In genomic region chr14:81447018-81447770, GRCh38 we compare ENCODE assay signal across 15 cellular contexts. TPM values are rescaled to one million over a fixed set of nuclear protein-coding genes. Genes with fewer than 3 reads are reported as not detected.
A peak's percentile ranks its signal among the peaks of the same experiment; 100 is the strongest.
DNase-seq lines count a peak whose midpoint lies in the region; ATAC-seq and TF ChIP-seq lines count a peak whose summit lies in the region.
"Had no signal": no experiment of that assay in that cellular context is flagged by ENCODE, and none has a peak within 500 bp of the region (broad histone marks: within the 10 kb centered on the region; RNA-seq: fewer than 3 reads in every experiment).

No MANE protein-coding gene starts in this region.

- BruUV-seq in Caco-2 (replicated peaks; lab: Mats Ljungman, UMichigan), result no TSS peak

- 75 to 85% (median 81%) methylated on average over 3 of the region's 3 CpGs for WGBS in stomach, 5 donors

- peaks cover 7% of the 10 kb centered on the region for H3K27me3 Mint-ChIP-seq in Caco-2 (ENCODE audit: insufficient read depth, unreplicated experiment)
- H3K27me3 Mint-ChIP-seq in activated CD4-positive, alpha-beta T cell treated with anti-CD3 and anti-CD28 coated beads, Interleukin-2, amount 10 ng/mL, durations not matched to agents 7 days and 5 days, result peaks cover 27% of the 10 kb centered on the region

- DNase-seq in Caco-2, result no peak
- DNase-seq in NCI-H446 (lab: John Stamatoyannopoulos, UW), result peak; percentile 9 to 76
- peak; percentile 80 for DNase-seq in fibroblast of the aortic adventitia (ENCODE audit: low read depth)
- DNase-seq in gastrocnemius medialis, result peak; percentile 29 to 66
- DNase-seq in activated CD4-positive, alpha-beta T cell treated with anti-CD3 and anti-CD28 coated beads, Interleukin-2, amount 10 ng/mL, durations not matched to agents 7 days and 5 days, result no peak
- DNase-seq in stomach, result no peak
- no peak for DNase-seq in T-helper 1 cell
- DNase-seq: C1 segment of cervical spinal cord; CD8-positive, alpha-beta memory T cell; DMS79 treated with DMSO at 0.1 percent for 48 hours; KG1; NCI-H187; NCI-H2107 had no signal

- peak overlapping the region; percentile 25 for H3K27ac Mint-ChIP-seq in Caco-2 (ENCODE audit: unreplicated experiment)
- H3K27ac Mint-ChIP-seq in activated CD4-positive, alpha-beta T cell treated with anti-CD3 and anti-CD28 coated beads, Interleukin-2, amount 10 ng/mL, durations not matched to agents 7 days and 5 days, result no peak overlapping the region
- H3K27ac Mint-ChIP-seq: CD8-positive, alpha-beta memory T cell had no signal

- CTCF ChIA-PET in Caco-2 (lab: Charles Lee), result interaction anchor here (0.6 kb wide), 1 partner anchor 143 kb away, joined by 3 read pairs; no protein-coding TSS in a partner anchor
- CTCF ChIA-PET in activated CD4-positive, alpha-beta T cell treated with anti-CD3 and anti-CD28 coated beads, Interleukin-2, amount 10 ng/mL, durations not matched to agents 7 days and 5 days (lab: Charles Lee), result interaction anchor here (0.9 kb wide), 1 partner anchor 11 kb away, joined by 3 read pairs; no protein-coding TSS in a partner anchor

- H3K36me3 Mint-ChIP-seq in Caco-2 (ENCODE audit: insufficient read depth, unreplicated experiment), result no peaks in the 10 kb centered on the region
- H3K36me3 Mint-ChIP-seq in activated CD4-positive, alpha-beta T cell treated with anti-CD3 and anti-CD28 coated beads, Interleukin-2, amount 10 ng/mL, durations not matched to agents 7 days and 5 days (ENCODE audit: low read depth), result no peaks in the 10 kb centered on the region

- no peak for TF ChIP-seq EP300 in stomach (IDR thresholded peaks at IDR 0.05)

- H3K9me3 Mint-ChIP-seq in Caco-2 (ENCODE audit: unreplicated experiment), result no peaks in the 10 kb centered on the region
- no peaks in the 10 kb centered on the region for H3K9me3 Mint-ChIP-seq in activated CD4-positive, alpha-beta T cell treated with anti-CD3 and anti-CD28 coated beads, Interleukin-2, amount 10 ng/mL, durations not matched to agents 7 days and 5 days
- H3K9me3 Mint-ChIP-seq: CD8-positive, alpha-beta memory T cell had no signal

- intact Hi-C loops in Caco-2 (cut with micrococcal nuclease; ENCODE audit: unreplicated experiment) (no loop called here), gastrocnemius medialis (cut with DNase I; ENCODE audit: low total_unique reads) (no loop called here), stomach (cut with DNase I; ENCODE audit: low total_unique reads) (no loop called here)

- H3K4me3 ChIP-seq in Caco-2 (ENCODE audit: low read depth, low read length), result no peak overlapping the region
- no peak overlapping the region for H3K4me3 ChIP-seq in fibroblast of the aortic adventitia (ENCODE audit: low read depth, low read length)
- no peak overlapping the region for H3K4me3 ChIP-seq in gastrocnemius medialis
- H3K4me3 ChIP-seq in stomach, result no peak overlapping the region
- H3K4me3 ChIP-seq: SJSA1 had no signal

- no peaks in the 10 kb centered on the region for H3K4me1 Mint-ChIP-seq in Caco-2 (ENCODE audit: low read depth, unreplicated experiment)
- H3K4me1 Mint-ChIP-seq in activated CD4-positive, alpha-beta T cell treated with anti-CD3 and anti-CD28 coated beads, Interleukin-2, amount 10 ng/mL, durations not matched to agents 7 days and 5 days, result no peaks in the 10 kb centered on the region
- H3K4me1 Mint-ChIP-seq: CD8-positive, alpha-beta memory T cell had no signal

- H3K4me3 Mint-ChIP-seq in Caco-2 (ENCODE audit: unreplicated experiment), result no peak overlapping the region
- H3K4me3 Mint-ChIP-seq in activated CD4-positive, alpha-beta T cell treated with anti-CD3 and anti-CD28 coated beads, Interleukin-2, amount 10 ng/mL, durations not matched to agents 7 days and 5 days, result no peak overlapping the region
- H3K4me3 Mint-ChIP-seq: CD8-positive, alpha-beta memory T cell had no signal

- POLR2A ChIA-PET in Caco-2 (lab: Charles Lee), result no interaction called here
- POLR2A ChIA-PET in activated CD4-positive, alpha-beta T cell treated with anti-CD3 and anti-CD28 coated beads, Interleukin-2, amount 10 ng/mL, durations not matched to agents 7 days and 5 days (lab: Charles Lee), result no interaction called here

- peak; percentile 48 to 60 for ATAC-seq in gastrocnemius medialis
- ATAC-seq: Panc1 had no signal

- H3K36me3 ChIP-seq in Caco-2 (ENCODE audit: control insufficient read depth, insufficient read depth, low read length) (no peaks in the 10 kb centered on the region), gastrocnemius medialis (no peaks in the 10 kb centered on the region), stomach (no peaks in the 10 kb centered on the region)
- H3K36me3 ChIP-seq: SJSA1 had no signal

- in situ Hi-C loops in gastrocnemius medialis (cut with MboI; ENCODE audit: low sequenced_read_pairs in 4 of 4), result loop anchor here in 1 of 4 donors (5.0 kb wide), 1 partner anchor 45 kb away; the partner anchor contains the start of gene STON2

- H3K27me3 ChIP-seq in Caco-2 (replicated peaks; ENCODE audit: control insufficient read depth, insufficient read depth, low read length) (no peaks in the 10 kb centered on the region), gastrocnemius medialis (no peaks in the 10 kb centered on the region), stomach (peaks cover 0 to 40% (median 0%) of the 10 kb centered on the region in 3 donors)
- H3K27me3 ChIP-seq: SJSA1 had no signal

- no peaks in the 10 kb centered on the region for H3K9me3 ChIP-seq in Caco-2
- no peaks in the 10 kb centered on the region for H3K9me3 ChIP-seq in gastrocnemius medialis
- no peaks in the 10 kb centered on the region for H3K9me3 ChIP-seq in stomach
- H3K9me3 ChIP-seq: SJSA1 had no signal

- TF ChIP-seq POLR2A in gastrocnemius medialis (IDR thresholded peaks at IDR 0.05) (no peak), stomach (IDR thresholded peaks at IDR 0.05) (no peak)

- H3K27ac ChIP-seq in gastrocnemius medialis (peak overlapping the region; percentile 81 to 89 (median 84)), stomach (no peak overlapping the region)
- H3K27ac ChIP-seq: SJSA1 had no signal

- peaks cover 15% of the 10 kb centered on the region for H3K4me1 ChIP-seq in Caco-2
- peaks cover 45 to 46% of the 10 kb centered on the region in 2 donors for H3K4me1 ChIP-seq in gastrocnemius medialis
- peaks cover 0 to 18% (median 8%) of the 10 kb centered on the region in 4 donors for H3K4me1 ChIP-seq in stomach
- H3K4me1 ChIP-seq: SJSA1 had no signal

- TF ChIP-seq CTCF in Caco-2 (IDR thresholded peaks at IDR 0.05; ENCODE audit: insufficient read depth in 1 of 2, low read depth in 1 of 2, low read length in 1 of 2, severe bottlenecking in 1 of 2, unreplicated experiment in 1 of 2), result no peak
- TF ChIP-seq CTCF in fibroblast of the aortic adventitia (IDR thresholded peaks at IDR 0.05; ENCODE audit: insufficient read depth, low read length), result no peak
- TF ChIP-seq CTCF in gastrocnemius medialis (IDR thresholded peaks at IDR 0.05 in 4 of 5, conservative IDR thresholded peaks at IDR 0.05 in 1 of 5), result no peak
- TF ChIP-seq CTCF in stomach (IDR thresholded peaks at IDR 0.05), result no peak

RNA-seq across cellular contexts. Expression of gene STON2, which starts 47.1 kb away (rescaled TPM):
- total RNA-seq in Caco-2 (2022), result 37.1 and 43.5 TPM in 2 replicates
- 3.3 and 4.5 TPM in 2 replicates for total RNA-seq in fibroblast of the aortic adventitia (ENCODE audit: low replicate concordance)
- total RNA-seq in gastrocnemius medialis, result 100 to 1,000 TPM in 3 of 4 donors, 10 to 100 TPM in 1; 60.2 to 198 (median 161) TPM
- total RNA-seq in activated CD4-positive, alpha-beta T cell treated with anti-CD3 and anti-CD28 coated beads, Interleukin-2, amount 10 ng/mL, durations not matched to agents 7 days and 5 days, result 1 to 10 TPM in 1 of 2 experiments, under 1 TPM in 1; 0.72 to 1.1 TPM
- 10 to 100 TPM in 3 of 5 donors, 1 to 10 TPM in 2; 7.8 to 50.2 (median 14.3) TPM for total RNA-seq in stomach
- 1 to 10 TPM; 1.4 to 7.4 (median 3.2) TPM for polyA plus RNA-seq in stomach
- polyA plus RNA-seq: CD8-positive, alpha-beta memory T cell had no signal

Comparison
In these comparisons a context has a peak if more than half of its experiments do, and no peak if none do; other contexts are left out.
1. DNase-seq: peak in NCI-H446 (2 of 2), fibroblast of the aortic adventitia (single experiment) and gastrocnemius medialis (2 of 2); none in Caco-2 (0 of 2), activated CD4-positive, alpha-beta T cell treated with anti-CD3 and anti-CD28 coated beads, Interleukin-2, amount 10 ng/mL, durations not matched to agents 7 days and 5 days (single experiment), stomach (single experiment) and T-helper 1 cell (0 of 5).
2. H3K27ac ChIP-seq: peak in gastrocnemius medialis (4 of 4); none in stomach (0 of 5).